Comparison of ENCODE assay signal across 2 cellular contexts in the genomic region with DNA sequence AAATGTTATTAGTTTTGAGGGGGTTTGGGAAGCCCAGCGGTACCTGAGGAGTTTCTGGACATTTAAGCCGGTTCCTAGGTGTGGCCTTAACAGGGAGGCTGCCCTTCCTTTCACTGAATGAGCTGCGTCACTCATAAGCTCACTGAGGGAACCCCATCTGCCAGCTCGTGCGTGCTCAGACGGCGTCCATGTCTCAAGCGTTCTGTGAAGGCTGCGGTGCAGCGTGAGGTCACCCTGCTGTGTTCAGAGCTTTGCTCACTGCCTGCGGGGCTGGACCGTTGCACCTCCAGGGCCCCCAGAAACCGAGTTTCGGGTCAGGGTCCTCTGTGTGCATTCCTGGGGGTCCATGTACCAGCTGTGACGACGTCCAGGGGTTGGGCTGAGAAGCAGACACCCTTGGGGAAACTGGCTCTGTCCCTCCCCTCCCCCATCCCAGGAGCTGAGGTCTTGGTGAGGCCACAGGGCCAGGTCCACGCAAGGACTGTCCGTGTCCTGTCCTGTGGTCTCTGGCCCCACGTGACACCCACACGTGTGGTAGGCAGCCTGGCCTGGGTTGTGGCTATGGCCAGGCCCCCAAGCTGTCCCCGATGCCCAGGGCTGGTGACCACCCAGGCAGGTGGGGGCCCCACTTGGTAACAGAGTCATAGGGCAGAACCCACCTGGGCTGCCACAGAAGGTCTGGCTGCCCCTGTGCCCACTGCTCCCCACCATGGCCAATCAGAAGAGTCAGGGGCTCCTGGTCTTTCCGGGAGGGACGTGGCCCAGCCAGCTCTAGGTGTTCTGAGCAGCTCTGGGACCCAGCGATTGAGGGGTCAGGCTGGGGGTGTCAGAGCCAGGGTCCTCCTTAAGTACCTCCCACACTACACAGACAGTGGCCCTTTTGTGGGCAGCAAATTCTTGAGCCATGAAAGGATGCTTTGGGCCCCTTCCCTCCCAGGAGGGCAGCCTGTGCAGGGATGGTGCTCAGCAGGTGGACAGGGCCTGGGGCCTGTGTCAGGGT.
TF ChIP-seq lines count a peak whose summit lies in the region.

No MANE protein-coding gene starts in this region.

TF ChIP-seq in IMR-90, 13 proteins besides CTCF, POLR2A, EP300 and RAD21:
- no peak for TF ChIP-seq SMC3 (IDR thresholded peaks at IDR 0.05; ENCODE audit: low read depth, low read length)
- no peak for TF ChIP-seq MAZ (IDR thresholded peaks at IDR 0.05; ENCODE audit: borderline replicate concordance, low read depth, low read length)
- TF ChIP-seq, protein P1, sequence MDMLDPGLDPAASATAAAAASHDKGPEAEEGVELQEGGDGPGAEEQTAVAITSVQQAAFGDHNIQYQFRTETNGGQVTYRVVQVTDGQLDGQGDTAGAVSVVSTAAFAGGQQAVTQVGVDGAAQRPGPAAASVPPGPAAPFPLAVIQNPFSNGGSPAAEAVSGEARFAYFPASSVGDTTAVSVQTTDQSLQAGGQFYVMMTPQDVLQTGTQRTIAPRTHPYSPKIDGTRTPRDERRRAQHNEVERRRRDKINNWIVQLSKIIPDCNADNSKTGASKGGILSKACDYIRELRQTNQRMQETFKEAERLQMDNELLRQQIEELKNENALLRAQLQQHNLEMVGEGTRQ (IDR thresholded peaks at IDR 0.05; ENCODE audit: low read depth, low read length): no peak
- TF ChIP-seq, protein P2, sequence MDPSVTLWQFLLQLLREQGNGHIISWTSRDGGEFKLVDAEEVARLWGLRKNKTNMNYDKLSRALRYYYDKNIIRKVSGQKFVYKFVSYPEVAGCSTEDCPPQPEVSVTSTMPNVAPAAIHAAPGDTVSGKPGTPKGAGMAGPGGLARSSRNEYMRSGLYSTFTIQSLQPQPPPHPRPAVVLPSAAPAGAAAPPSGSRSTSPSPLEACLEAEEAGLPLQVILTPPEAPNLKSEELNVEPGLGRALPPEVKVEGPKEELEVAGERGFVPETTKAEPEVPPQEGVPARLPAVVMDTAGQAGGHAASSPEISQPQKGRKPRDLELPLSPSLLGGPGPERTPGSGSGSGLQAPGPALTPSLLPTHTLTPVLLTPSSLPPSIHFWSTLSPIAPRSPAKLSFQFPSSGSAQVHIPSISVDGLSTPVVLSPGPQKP (IDR thresholded peaks at IDR 0.05; ENCODE audit: borderline replicate concordance, low read depth, low read length): no peak
- TF ChIP-seq NFE2L2 (IDR thresholded peaks at IDR 0.05; ENCODE audit: low read depth, low read length): no peak
- TF ChIP-seq CEBPB (IDR thresholded peaks at IDR 0.05; ENCODE audit: low read depth, low read length): no peak
TF ChIP-seq in IMR-90: peak in this region for 0.

TF ChIP-seq in H1, 55 proteins besides CTCF, POLR2A, EP300 and RAD21:
- 0 out of 2 replicates have a peak, but pooled peaks have one; percentile 13 for TF ChIP-seq POLR2AphosphoS5 (IDR thresholded peaks at IDR 0.05; ENCODE audit: low read depth, low read length)
- TF ChIP-seq, protein P3, sequence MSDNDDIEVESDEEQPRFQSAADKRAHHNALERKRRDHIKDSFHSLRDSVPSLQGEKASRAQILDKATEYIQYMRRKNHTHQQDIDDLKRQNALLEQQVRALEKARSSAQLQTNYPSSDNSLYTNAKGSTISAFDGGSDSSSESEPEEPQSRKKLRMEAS (IDR thresholded peaks at IDR 0.05): no peak
- TF ChIP-seq ZNF274 (IDR thresholded peaks at IDR 0.05; ENCODE audit: borderline replicate concordance, extremely low read depth, low read length): no peak
- peak; percentile 66 for TF ChIP-seq EGR1 (IDR thresholded peaks at IDR 0.05; ENCODE audit: borderline replicate concordance, low read depth, low read length)
- no peak for TF ChIP-seq SAP30 (IDR thresholded peaks at IDR 0.05; ENCODE audit: insufficient read depth, insufficient replicate concordance, low read length)
- TF ChIP-seq, protein P4, sequence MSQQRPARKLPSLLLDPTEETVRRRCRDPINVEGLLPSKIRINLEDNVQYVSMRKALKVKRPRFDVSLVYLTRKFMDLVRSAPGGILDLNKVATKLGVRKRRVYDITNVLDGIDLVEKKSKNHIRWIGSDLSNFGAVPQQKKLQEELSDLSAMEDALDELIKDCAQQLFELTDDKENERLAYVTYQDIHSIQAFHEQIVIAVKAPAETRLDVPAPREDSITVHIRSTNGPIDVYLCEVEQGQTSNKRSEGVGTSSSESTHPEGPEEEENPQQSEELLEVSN (IDR thresholded peaks at IDR 0.05): no peak
TF ChIP-seq in H1: peak in this region for 2.
